In the genomic region with DNA sequence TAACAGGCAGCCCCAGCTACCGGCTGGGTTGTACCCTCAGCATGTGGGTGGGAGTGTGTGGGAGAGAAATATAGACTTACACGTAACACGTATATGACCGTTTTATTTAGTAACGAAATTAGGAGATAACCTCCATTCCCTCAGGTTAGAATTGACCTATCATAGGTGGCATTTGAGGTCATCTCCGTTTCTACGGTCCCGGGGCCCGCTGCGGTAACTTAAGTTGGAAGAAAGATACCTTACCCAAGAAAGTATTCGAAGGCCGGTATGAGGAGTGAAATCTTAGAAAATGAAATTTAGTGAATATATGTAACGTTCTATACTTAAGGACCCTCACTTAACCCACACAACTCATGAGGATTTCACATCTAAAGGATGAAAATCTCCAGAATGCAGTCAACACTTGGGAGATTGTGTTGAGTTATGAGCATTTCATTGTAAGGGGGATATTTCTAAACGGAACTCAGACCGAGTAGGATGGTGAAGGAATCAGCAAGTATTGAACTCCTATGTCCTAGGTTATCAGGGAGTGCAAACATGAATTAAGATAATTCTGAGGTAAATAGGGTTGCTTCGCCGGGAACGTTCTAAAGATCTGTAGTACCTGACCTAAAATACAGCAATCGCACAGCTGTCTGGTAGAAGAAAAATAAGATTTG, we compare ENCODE assay signal across 1 cellular context.
TF ChIP-seq lines count a peak whose summit lies in the region.

No MANE protein-coding gene starts in this region.

TF ChIP-seq in K562, 482 proteins besides CTCF, POLR2A, EP300 and RAD21 (continued from another document):
- TF ChIP-seq, protein P1, sequence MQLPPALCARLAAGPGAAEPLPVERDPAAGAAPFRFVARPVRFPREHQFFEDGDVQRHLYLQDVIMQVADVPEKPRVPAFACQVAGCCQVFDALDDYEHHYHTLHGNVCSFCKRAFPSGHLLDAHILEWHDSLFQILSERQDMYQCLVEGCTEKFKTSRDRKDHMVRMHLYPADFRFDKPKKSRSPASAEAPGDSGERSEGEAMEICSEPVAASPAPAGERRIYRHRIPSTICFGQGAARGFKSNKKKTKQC (CRISPR knock-in tag; IDR thresholded peaks at IDR 0.05) = no peak
- TF ChIP-seq, protein P2, sequence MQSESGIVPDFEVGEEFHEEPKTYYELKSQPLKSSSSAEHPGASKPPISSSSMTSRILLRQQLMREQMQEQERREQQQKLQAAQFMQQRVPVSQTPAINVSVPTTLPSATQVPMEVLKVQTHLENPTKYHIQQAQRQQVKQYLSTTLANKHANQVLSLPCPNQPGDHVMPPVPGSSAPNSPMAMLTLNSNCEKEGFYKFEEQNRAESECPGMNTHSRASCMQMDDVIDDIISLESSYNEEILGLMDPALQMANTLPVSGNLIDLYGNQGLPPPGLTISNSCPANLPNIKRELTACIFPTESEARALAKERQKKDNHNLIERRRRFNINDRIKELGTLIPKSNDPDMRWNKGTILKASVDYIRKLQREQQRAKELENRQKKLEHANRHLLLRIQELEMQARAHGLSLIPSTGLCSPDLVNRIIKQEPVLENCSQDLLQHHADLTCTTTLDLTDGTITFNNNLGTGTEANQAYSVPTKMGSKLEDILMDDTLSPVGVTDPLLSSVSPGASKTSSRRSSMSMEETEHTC (IDR thresholded peaks at IDR 0.05) = no peak
- TF ChIP-seq MAFK (IDR thresholded peaks at IDR 0.05; ENCODE audit: low read length) (no peak), SMAD2 (IDR thresholded peaks at IDR 0.05; ENCODE audit: low read depth, low read length) (no peak), ESRRA (IDR thresholded peaks at IDR 0.05; ENCODE audit: borderline replicate concordance, low read depth) (no peak), CEBPZ (IDR thresholded peaks at IDR 0.05; ENCODE audit: borderline replicate concordance, low read depth, low read length) (no peak), HNRNPL (IDR thresholded peaks at IDR 0.05; ENCODE audit: low read depth, low read length) (no peak), MAFF (IDR thresholded peaks at IDR 0.05; ENCODE audit: low read length) (no peak), GABPB1 (CRISPR knock-in tag; IDR thresholded peaks at IDR 0.05) (0 out of 2 replicates have a peak, but pooled peaks have one; percentile 21), FOXM1 (IDR thresholded peaks at IDR 0.05; ENCODE audit: low read depth) (no peak), FOXM1 (CRISPR knock-in tag; IDR thresholded peaks at IDR 0.05; ENCODE audit: low read depth) (no peak), FOXP4 (CRISPR knock-in tag; IDR thresholded peaks at IDR 0.05; ENCODE audit: borderline replicate concordance) (no peak), FOXJ3 (CRISPR knock-in tag; IDR thresholded peaks at IDR 0.05) (no peak), FOXA3 (CRISPR knock-in tag; conservative IDR thresholded peaks at IDR 0.05 in 1 of 2, IDR thresholded peaks at IDR 0.05 in 1 of 2) (0 out of 4 replicates have a peak, but pooled peaks of 1 of the 2 experiments have one; percentile 61), MTA2 (IDR thresholded peaks at IDR 0.05; ENCODE audit: low read depth) (no peak), STAT5A (IDR thresholded peaks at IDR 0.05; ENCODE audit: borderline replicate concordance, low read length) (no peak), NR2C1 (IDR thresholded peaks at IDR 0.05) (no peak), NR2C1 (tag; IDR thresholded peaks at IDR 0.05) (peak; percentile 24; the same call in 1 of the 2 replicates), CBFB (CRISPR knock-in tag; IDR thresholded peaks at IDR 0.05) (no peak), KAT8 (IDR thresholded peaks at IDR 0.05; ENCODE audit: low read depth) (no peak), MLX (CRISPR knock-in tag; conservative IDR thresholded peaks at IDR 0.05) (0 out of 4 replicates have a peak, but pooled peaks of 1 of the 2 experiments have one; percentile 14), NCOA6 (IDR thresholded peaks at IDR 0.05) (no peak), BRF1 (IDR thresholded peaks at IDR 0.05; ENCODE audit: borderline replicate concordance, extremely low read depth, insufficient read length) (no peak), ARNT (IDR thresholded peaks at IDR 0.05) (peak in 1 of 2 experiments; percentile 52; a peak in 1 of 4 replicates), BACH1 (tag; IDR thresholded peaks at IDR 0.05) (no peak), TEAD4 (IDR thresholded peaks at IDR 0.05; ENCODE audit: low read length) (peak; percentile 62), TEAD4 (CRISPR knock-in tag; IDR thresholded peaks at IDR 0.05; ENCODE audit: borderline replicate concordance) (no peak), MTF1 (CRISPR knock-in tag; IDR thresholded peaks at IDR 0.05; ENCODE audit: borderline replicate concordance) (no peak), ZNF589 (CRISPR knock-in tag; IDR thresholded peaks at IDR 0.05; ENCODE audit: low read depth) (0 out of 2 replicates have a peak, but pooled peaks have one; percentile 5), SAFB (IDR thresholded peaks at IDR 0.05; ENCODE audit: borderline replicate concordance, low read depth, low read length) (no peak), PATZ1 (CRISPR knock-in tag; IDR thresholded peaks at IDR 0.05; ENCODE audit: borderline replicate concordance) (no peak), EGR1 (conservative IDR thresholded peaks at IDR 0.05) (peak; percentile 83; the same call in 1 of the 2 replicates), BMI1 (IDR thresholded peaks at IDR 0.05; ENCODE audit: low read length) (no peak), GATAD2B (IDR thresholded peaks at IDR 0.05; ENCODE audit: borderline replicate concordance) (peak; percentile 40; the same call in 1 of the 2 replicates), SP1 (CRISPR knock-in tag; IDR thresholded peaks at IDR 0.05) (0 out of 2 replicates have a peak, but pooled peaks have one; percentile 3), CBFA2T3 (IDR thresholded peaks at IDR 0.05) (peak; percentile 57; the same call in 1 of the 2 replicates), NR2C2 (CRISPR knock-in tag; IDR thresholded peaks at IDR 0.05) (no peak), NR2C2 (tag; IDR thresholded peaks at IDR 0.05) (0 out of 2 replicates have a peak, but pooled peaks have one; percentile 15), HNRNPUL1 (IDR thresholded peaks at IDR 0.05; ENCODE audit: low read length) (no peak), ZNF311 (CRISPR knock-in tag; IDR thresholded peaks at IDR 0.05) (no peak), PHTF2 (CRISPR knock-in tag; IDR thresholded peaks at IDR 0.05) (no peak), PTBP1 (IDR thresholded peaks at IDR 0.05; ENCODE audit: low read depth, low read length) (no peak), ZNF12 (CRISPR knock-in tag; IDR thresholded peaks at IDR 0.05) (no peak), MEF2A (IDR thresholded peaks at IDR 0.05; ENCODE audit: control insufficient read depth, low read depth, low read length) (0 out of 2 replicates have a peak, but pooled peaks have one; percentile 18), NONO (IDR thresholded peaks at IDR 0.05; ENCODE audit: low read depth in 2 of 2, low read length in 1 of 2) (0 out of 4 replicates have a peak, but pooled peaks of 1 of the 2 experiments have one; percentile 10)
- TF ChIP-seq, protein P3, sequence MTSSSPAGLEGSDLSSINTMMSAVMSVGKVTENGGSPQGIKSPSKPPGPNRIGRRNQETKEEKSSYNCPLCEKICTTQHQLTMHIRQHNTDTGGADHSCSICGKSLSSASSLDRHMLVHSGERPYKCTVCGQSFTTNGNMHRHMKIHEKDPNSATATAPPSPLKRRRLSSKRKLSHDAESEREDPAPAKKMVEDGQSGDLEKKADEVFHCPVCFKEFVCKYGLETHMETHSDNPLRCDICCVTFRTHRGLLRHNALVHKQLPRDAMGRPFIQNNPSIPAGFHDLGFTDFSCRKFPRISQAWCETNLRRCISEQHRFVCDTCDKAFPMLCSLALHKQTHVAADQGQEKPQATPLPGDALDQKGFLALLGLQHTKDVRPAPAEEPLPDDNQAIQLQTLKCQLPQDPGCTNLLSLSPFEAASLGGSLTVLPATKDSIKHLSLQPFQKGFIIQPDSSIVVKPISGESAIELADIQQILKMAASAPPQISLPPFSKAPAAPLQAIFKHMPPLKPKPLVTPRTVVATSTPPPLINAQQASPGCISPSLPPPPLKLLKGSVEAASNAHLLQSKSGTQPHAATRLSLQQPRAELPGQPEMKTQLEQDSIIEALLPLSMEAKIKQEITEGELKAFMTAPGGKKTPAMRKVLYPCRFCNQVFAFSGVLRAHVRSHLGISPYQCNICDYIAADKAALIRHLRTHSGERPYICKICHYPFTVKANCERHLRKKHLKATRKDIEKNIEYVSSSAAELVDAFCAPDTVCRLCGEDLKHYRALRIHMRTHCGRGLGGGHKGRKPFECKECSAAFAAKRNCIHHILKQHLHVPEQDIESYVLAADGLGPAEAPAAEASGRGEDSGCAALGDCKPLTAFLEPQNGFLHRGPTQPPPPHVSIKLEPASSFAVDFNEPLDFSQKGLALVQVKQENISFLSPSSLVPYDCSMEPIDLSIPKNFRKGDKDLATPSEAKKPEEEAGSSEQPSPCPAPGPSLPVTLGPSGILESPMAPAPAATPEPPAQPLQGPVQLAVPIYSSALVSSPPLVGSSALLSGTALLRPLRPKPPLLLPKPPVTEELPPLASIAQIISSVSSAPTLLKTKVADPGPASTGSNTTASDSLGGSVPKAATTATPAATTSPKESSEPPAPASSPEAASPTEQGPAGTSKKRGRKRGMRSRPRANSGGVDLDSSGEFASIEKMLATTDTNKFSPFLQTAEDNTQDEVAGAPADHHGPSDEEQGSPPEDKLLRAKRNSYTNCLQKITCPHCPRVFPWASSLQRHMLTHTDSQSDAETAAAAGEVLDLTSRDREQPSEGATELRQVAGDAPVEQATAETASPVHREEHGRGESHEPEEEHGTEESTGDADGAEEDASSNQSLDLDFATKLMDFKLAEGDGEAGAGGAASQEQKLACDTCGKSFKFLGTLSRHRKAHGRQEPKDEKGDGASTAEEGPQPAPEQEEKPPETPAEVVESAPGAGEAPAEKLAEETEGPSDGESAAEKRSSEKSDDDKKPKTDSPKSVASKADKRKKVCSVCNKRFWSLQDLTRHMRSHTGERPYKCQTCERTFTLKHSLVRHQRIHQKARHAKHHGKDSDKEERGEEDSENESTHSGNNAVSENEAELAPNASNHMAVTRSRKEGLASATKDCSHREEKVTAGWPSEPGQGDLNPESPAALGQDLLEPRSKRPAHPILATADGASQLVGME (CRISPR knock-in tag; IDR thresholded peaks at IDR 0.05) = no peak
TF ChIP-seq in K562: peak in this region for 15.
